In the genomic region with DNA sequence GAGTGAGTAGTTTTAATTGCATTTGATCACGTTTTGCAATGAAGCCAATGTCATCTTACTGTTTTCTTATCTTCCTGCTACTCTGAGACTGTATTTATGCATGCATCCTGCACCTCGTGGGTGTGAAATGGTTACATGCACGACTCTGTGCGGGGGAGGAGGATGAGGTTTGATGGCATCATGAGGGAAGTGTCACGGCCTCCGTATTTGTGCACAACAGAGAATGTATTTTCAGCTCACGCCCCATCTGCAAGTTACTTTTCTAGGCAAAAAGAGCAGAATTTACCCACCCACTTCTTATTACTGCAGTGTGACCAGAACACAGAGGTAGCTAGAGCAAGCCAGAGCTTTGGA, we compare ENCODE assay signal across 23 cellular contexts.
DNase-seq lines count a peak whose midpoint lies in the region; ATAC-seq, FAIRE-seq and TF ChIP-seq lines count a peak whose summit lies in the region.
"Had no signal": no experiment of that assay in that cellular context is flagged by ENCODE, and none has a peak within 500 bp of the region (broad histone marks: within the 10 kb centered on the region; RNA-seq: fewer than 3 reads in every experiment).

No MANE protein-coding gene starts in this region.

- H3K9ac ChIP-seq in SK-N-SH (no peak overlapping the region), smooth muscle cell (ENCODE audit: low read depth) (no peak overlapping the region)

- TF ChIP-seq CTCF in SK-N-SH (IDR thresholded peaks at IDR 0.05) (no peak), smooth muscle cell (IDR thresholded peaks at IDR 0.05; ENCODE audit: borderline replicate concordance, insufficient read depth, poor library complexity, severe bottlenecking) (no peak)

- no peak overlapping the region for H2AFZ ChIP-seq in SK-N-SH (ENCODE audit: low read depth)
- no peak overlapping the region for H2AFZ ChIP-seq in smooth muscle cell (ENCODE audit: low read depth)

- no peak for ATAC-seq in SK-N-SH treated with all-trans-retinoic acid at 6 μM for 48 hours
- peak; percentile 70 for ATAC-seq in HG03520 (IDR thresholded peaks at IDR 0.05; ENCODE audit: unreplicated experiment)

- CTCF ChIA-PET in SK-N-SH (lab: Yijun Ruan, JAX) = interaction anchor here (0.6 to 2.9 kb wide), 7 partner anchors 8 to 137 kb away, joined by 3 to 15 read pairs (median 6); no protein-coding TSS in a partner anchor

- WGBS in SK-N-SH (ENCODE audit: low lambda C conversion rate) = 26% methylated on average over 7 of the region's 7 CpGs
- WGBS in smooth muscle cell (ENCODE audit: low lambda C conversion rate) = 35% methylated on average over 7 of the region's 7 CpGs

- H3K36me3 ChIP-seq in SK-N-SH (replicated peaks in 1 of 2; ENCODE audit: control insufficient read depth in 1 of 2, insufficient read depth in 2 of 2, low read length in 1 of 2) = no peaks in the 10 kb centered on the region
- no peaks in the 10 kb centered on the region for H3K36me3 ChIP-seq in smooth muscle cell (ENCODE audit: low read depth)
- H3K36me3 ChIP-seq: colonic mucosa, ovary had no signal

- H3K4me3 ChIP-seq in SK-N-SH (ENCODE audit: low read depth in 2 of 2, low read length in 1 of 2) (no peak overlapping the region), smooth muscle cell (no peak overlapping the region)
- H3K4me3 ChIP-seq: ascending aorta, colonic mucosa, ovary had no signal

- peaks cover 0 to 62% of the 10 kb centered on the region in 2 experiments; a peak in 2 of 4 replicates for H3K4me1 ChIP-seq in SK-N-SH (ENCODE audit: control insufficient read depth in 1 of 2, insufficient read depth in 2 of 2, low read depth in 1 of 2, low read length in 1 of 2)
- H3K4me1 ChIP-seq in smooth muscle cell (ENCODE audit: low read depth) = peaks cover 18% of the 10 kb centered on the region
- H3K4me1 ChIP-seq: ascending aorta, colonic mucosa had no signal

- H3K27me3 ChIP-seq in SK-N-SH (ENCODE audit: insufficient read depth) = no peaks in the 10 kb centered on the region
- peaks cover 4% of the 10 kb centered on the region for H3K27me3 ChIP-seq in smooth muscle cell (ENCODE audit: low read depth)
- H3K27me3 ChIP-seq: ascending aorta, colonic mucosa, ovary had no signal

- H4K20me1 ChIP-seq in SK-N-SH (ENCODE audit: insufficient read depth) = no peaks in the 10 kb centered on the region
- no peaks in the 10 kb centered on the region for H4K20me1 ChIP-seq in smooth muscle cell (ENCODE audit: low read depth)

- no peak for TF ChIP-seq RAD21 in SK-N-SH (IDR thresholded peaks at IDR 0.05; ENCODE audit: low read length)

- FAIRE-seq in urothelium cell line (lab: Jason Lieb, UNC) = no peak

- DNase-seq in SK-N-SH (no peak), caudate nucleus (lab: John Stamatoyannopoulos, UW) (peak in 28 of 61 donors; percentile 15 to 83 (median 48)), smooth muscle cell (lab: John Stamatoyannopoulos, UW; ENCODE audit: unreplicated experiment) (no peak), NCI-H446 (lab: John Stamatoyannopoulos, UW) (no peak), urothelium cell line (ENCODE audit: low spot score) (no peak), C1 segment of cervical spinal cord (lab: John Stamatoyannopoulos, UW) (no peak)
- DNase-seq: activated CD4-positive, alpha-beta memory T cell treated with anti-CD3 and anti-CD28 coated beads for 36 hours; activated naive CD4-positive, alpha-beta T cell treated with anti-CD3 and anti-CD28 coated beads for 36 hours; activated T-cell treated with anti-CD3 and anti-CD28 coated beads for 4 hours; colonic mucosa; islet precursor cell; naive B cell; NCI-H1436; NCI-H2171; ovary; SIG-M5; stimulated activated CD4-positive, alpha-beta T cell treated with anti-CD3 and anti-CD28 coated beads, Interleukin-2, amount 100 ng/mL, for 24 hours; stimulated activated naive CD4-positive, alpha-beta T cell treated with Interleukin-2 at 50 U/mL for 16 hours had no signal

- no peaks in the 10 kb centered on the region for H3K9me3 ChIP-seq in SK-N-SH
- no peaks in the 10 kb centered on the region for H3K9me3 ChIP-seq in smooth muscle cell (replicated peaks; ENCODE audit: low read depth)
- H3K9me3 ChIP-seq: ascending aorta, colonic mucosa, ovary had no signal

- H3F3A ChIP-seq in SK-N-SH (replicated peaks; ENCODE audit: insufficient read depth) (no peaks in the 10 kb centered on the region), smooth muscle cell (ENCODE audit: low read depth) (peaks cover 3% of the 10 kb centered on the region)

- H3K4me2 ChIP-seq in SK-N-SH (no peak overlapping the region), smooth muscle cell (peak overlapping the region; percentile 32)

- H3K9me2 ChIP-seq in SK-N-SH = no peaks in the 10 kb centered on the region

- no peak for TF ChIP-seq EP300 in SK-N-SH (IDR thresholded peaks at IDR 0.05; ENCODE audit: borderline replicate concordance in 1 of 2, low read depth in 1 of 2, low read length in 1 of 2)

- H3K79me2 ChIP-seq in SK-N-SH (ENCODE audit: insufficient read depth) (no peaks in the 10 kb centered on the region), smooth muscle cell (ENCODE audit: low read depth) (no peaks in the 10 kb centered on the region)

- H3K27ac ChIP-seq in SK-N-SH (ENCODE audit: low read depth in 2 of 2, low read length in 1 of 2) = peak overlapping the region in 1 of 2 experiments; percentile 63; a peak in 1 of 4 replicates
- peak overlapping the region; percentile 56 for H3K27ac ChIP-seq in caudate nucleus (ENCODE audit: low read depth, low read length)
- no peak overlapping the region for H3K27ac ChIP-seq in smooth muscle cell (ENCODE audit: low read depth)
- H3K27ac ChIP-seq: 22Rv1, ascending aorta, colonic mucosa, VCaP had no signal

- POLR2A ChIA-PET in SK-N-SH (lab: Yijun Ruan, JAX) = no interaction called here

TF ChIP-seq in SK-N-SH, 30 proteins besides CTCF, POLR2A, EP300 and RAD21:
- TF ChIP-seq GATA2 (CRISPR knock-in tag; IDR thresholded peaks at IDR 0.05) = 0 out of 2 replicates have a peak, but pooled peaks have one; percentile 35
- TF ChIP-seq FOXJ3 (CRISPR knock-in tag; IDR thresholded peaks at IDR 0.05) = no peak

TF ChIP-seq in SK-N-SH treated with all-trans-retinoic acid at 6 μM for 48 hours, 23 proteins besides CTCF, POLR2A, EP300 and RAD21:
- TF ChIP-seq ZNF8 (CRISPR knock-in tag; IDR thresholded peaks at IDR 0.05) (no peak), RARB (CRISPR knock-in tag; IDR thresholded peaks at IDR 0.05) (no peak), PPARA (CRISPR knock-in tag; IDR thresholded peaks at IDR 0.05; ENCODE audit: borderline replicate concordance) (no peak), CSDC2 (CRISPR knock-in tag; IDR thresholded peaks at IDR 0.05) (no peak), ZC3H10 (CRISPR knock-in tag; IDR thresholded peaks at IDR 0.05) (no peak), ARNTL (CRISPR knock-in tag; IDR thresholded peaks at IDR 0.05; ENCODE audit: borderline replicate concordance, low read depth) (no peak), OSR1 (CRISPR knock-in tag; IDR thresholded peaks at IDR 0.05) (no peak), SNAI2 (CRISPR knock-in tag; IDR thresholded peaks at IDR 0.05) (no peak), ZFP3 (CRISPR knock-in tag; IDR thresholded peaks at IDR 0.05) (no peak), ZNF70 (CRISPR knock-in tag; IDR thresholded peaks at IDR 0.05) (no peak), PATZ1 (CRISPR knock-in tag; IDR thresholded peaks at IDR 0.05; ENCODE audit: borderline replicate concordance) (no peak), ISL1 (CRISPR knock-in tag; IDR thresholded peaks at IDR 0.05) (no peak), ESRRG (CRISPR knock-in tag; IDR thresholded peaks at IDR 0.05) (no peak), TCF4 (CRISPR knock-in tag; IDR thresholded peaks at IDR 0.05; ENCODE audit: borderline replicate concordance) (no peak), TSHZ2 (CRISPR knock-in tag; IDR thresholded peaks at IDR 0.05) (no peak)
